ENCODE assay signal across 14 cellular contexts in genomic region chr14:54486685-54487084, GRCh38. TPM values are rescaled to one million over a fixed set of nuclear protein-coding genes. Genes with fewer than 3 reads are reported as not detected.
DNase-seq lines count a peak whose midpoint lies in the region; ATAC-seq, FAIRE-seq and TF ChIP-seq lines count a peak whose summit lies in the region.
"Had no signal": no experiment of that assay in that cellular context is flagged by ENCODE, and none has a peak within 500 bp of the region (broad histone marks: within the 10 kb centered on the region; RNA-seq: fewer than 3 reads in every experiment).

No MANE protein-coding gene starts in this region.

- no peaks in the 10 kb centered on the region for H3K27me3 Mint-ChIP-seq in activated B cell treated with CpG ODN at 0.5 μM for 24 hours

- TF ChIP-seq CTCF in activated B cell treated with CpG ODN at 0.5 μM for 24 hours (IDR thresholded peaks at IDR 0.05), result no peak
- no peak for TF ChIP-seq CTCF in keratinocyte (optimal IDR thresholded peaks at IDR 0.05 in 1 of 3, IDR thresholded peaks at IDR 0.05 in 1 of 3, conservative IDR thresholded peaks at IDR 0.05 in 1 of 3; ENCODE audit: extremely low read depth in 1 of 3, insufficient read depth in 2 of 3, low read length in 3 of 3)
- no peak for TF ChIP-seq CTCF in omental fat pad (IDR thresholded peaks at IDR 0.05)
- TF ChIP-seq CTCF in pancreas (IDR thresholded peaks at IDR 0.05), result no peak

- H3K4me1 ChIP-seq in BLaER1 (peaks cover 47% of the 10 kb centered on the region), GM23248 (ENCODE audit: insufficient read depth) (peaks cover 33% of the 10 kb centered on the region), keratinocyte (ENCODE audit: control insufficient read depth, extremely low read depth, insufficient read depth, low read length) (peaks cover 30% of the 10 kb centered on the region), pancreas (peaks cover 5 to 10% (median 10%) of the 10 kb centered on the region in 3 donors)

- no peak for ATAC-seq in activated B cell treated with CpG ODN at 0.5 μM for 24 hours (ENCODE audit: low read depth)
- no peak for ATAC-seq in omental fat pad (ENCODE audit: low FRiP score)
- ATAC-seq in pancreas, result no peak

- intact Hi-C loops in activated B cell treated with CpG ODN at 0.5 μM for 24 hours (cut with micrococcal nuclease) (loop anchor here (5.0 to 10.0 kb wide), 3 partner anchors 566 to 1932 kb away; partner anchors contain the start of genes GPR137C, MAPK1IP1L and TXNDC16), pancreas (cut with DNase I) (no loop called here)

- H3K79me2 ChIP-seq in GM23248 (ENCODE audit: insufficient read depth) (peaks cover 67% of the 10 kb centered on the region), keratinocyte (ENCODE audit: control insufficient read depth, insufficient read depth, low read length) (peaks cover 53% of the 10 kb centered on the region)

- FAIRE-seq in keratinocyte (lab: Jason Lieb, UNC) (no peak), pancreas (lab: Jason Lieb, UNC) (no peak)
- FAIRE-seq: D721Med, endometrium had no signal

- H3K27me3 ChIP-seq in BLaER1 (no peaks in the 10 kb centered on the region), GM23248 (replicated peaks; ENCODE audit: insufficient read depth) (no peaks in the 10 kb centered on the region), keratinocyte (ENCODE audit: control insufficient read depth, extremely low read depth, insufficient read depth, low read length) (no peaks in the 10 kb centered on the region), pancreas (no peaks in the 10 kb centered on the region)
- H3K27me3 ChIP-seq: thyroid gland had no signal

- peak overlapping the region; percentile 94 for H3K4me3 Mint-ChIP-seq in activated B cell treated with CpG ODN at 0.5 μM for 24 hours

- POLR2A ChIA-PET in activated B cell treated with CpG ODN at 0.5 μM for 24 hours (lab: Charles Lee), result interaction anchor here (0.7 kb wide), 1 partner anchor 51 kb away, joined by 3 read pairs; no protein-coding TSS in a partner anchor

- H3K9ac ChIP-seq in BLaER1, result no peak overlapping the region
- no peak overlapping the region for H3K9ac ChIP-seq in GM23248
- no peak overlapping the region for H3K9ac ChIP-seq in keratinocyte (ENCODE audit: control insufficient read depth, extremely low read depth, insufficient read depth, low read length)

- H4K20me1 ChIP-seq in BLaER1 (peaks cover 57% of the 10 kb centered on the region), GM23248 (ENCODE audit: insufficient read depth) (0 out of 2 replicates have a peak, but pooled peaks cover 4% of the 10 kb centered on the region), keratinocyte (ENCODE audit: control insufficient read depth, extremely low read depth, insufficient read depth, low read length) (no peaks in the 10 kb centered on the region)

- peaks cover 3% of the 10 kb centered on the region; the same call in 1 of the 2 replicates for H3K9me3 ChIP-seq in BLaER1
- H3K9me3 ChIP-seq in GM23248 (ENCODE audit: low read depth), result no peaks in the 10 kb centered on the region
- no peaks in the 10 kb centered on the region for H3K9me3 ChIP-seq in keratinocyte (ENCODE audit: control insufficient read depth, low read depth, low read length)
- no peaks in the 10 kb centered on the region for H3K9me3 ChIP-seq in pancreas
- H3K9me3 ChIP-seq: thyroid gland had no signal

- H3K27ac ChIP-seq in BLaER1 (no peak overlapping the region), GM23248 (no peak overlapping the region), keratinocyte (ENCODE audit: control insufficient read depth, insufficient read depth, low read length) (no peak overlapping the region), pancreas (no peak overlapping the region)
- H3K27ac ChIP-seq: thyroid gland had no signal

- no peaks in the 10 kb centered on the region for H3K9me3 Mint-ChIP-seq in activated B cell treated with CpG ODN at 0.5 μM for 24 hours

- peaks cover 21% of the 10 kb centered on the region for H3F3A ChIP-seq in GM23248 (ENCODE audit: insufficient read depth)

- H3K4me1 Mint-ChIP-seq in activated B cell treated with CpG ODN at 0.5 μM for 24 hours, result peaks cover 86% of the 10 kb centered on the region

- no peaks in the 10 kb centered on the region for H3K9me2 ChIP-seq in GM23248 (ENCODE audit: insufficient read depth)

- H3K4me2 ChIP-seq in BLaER1 (peak overlapping the region; percentile 86), GM23248 (ENCODE audit: unreplicated experiment) (peak overlapping the region; percentile 19), keratinocyte (ENCODE audit: control insufficient read depth, extremely low read depth, insufficient read depth, low read depth, low read length) (peak overlapping the region; percentile 23)

- no peaks in the 10 kb centered on the region for H3K9me1 ChIP-seq in keratinocyte (ENCODE audit: control insufficient read depth, extremely low read depth, insufficient read depth, low read length)

- H2AFZ ChIP-seq in GM23248 (no peak overlapping the region), keratinocyte (ENCODE audit: control insufficient read depth, low read length) (no peak overlapping the region)

- H3K4me3 ChIP-seq in BLaER1 (no peak overlapping the region), GM23248 (0 out of 2 replicates have a peak overlapping the region, but pooled peaks have one; percentile 6), keratinocyte (ENCODE audit: control insufficient read depth in 2 of 3, extremely low read depth in 1 of 3, insufficient read depth in 2 of 3, low read depth in 1 of 3, low read length in 3 of 3) (no peak overlapping the region), pancreas (no peak overlapping the region)
- H3K4me3 ChIP-seq: thyroid gland had no signal

- in situ Hi-C loops in GM23248 (cut with MboI), result no loop called here

- DNase-seq in GM23248 (no peak), activated B cell treated with CpG ODN at 0.5 μM for 24 hours (no peak), keratinocyte (ENCODE audit: low read depth, low spot score) (no peak), omental fat pad (ENCODE audit: low spot score) (no peak), MV-4-11 (lab: John Stamatoyannopoulos, UW) (no peak), dermis blood vessel endothelial cell (no peak), pancreas (no peak)
- DNase-seq: NCI-H526 treated with DMSO at 0.1 percent for 48 hours; nucleus accumbens; stimulated activated CD4-positive, alpha-beta T cell treated with anti-CD3 and anti-CD28 coated beads, Interleukin-4, amount 100 ng/mL, for 24 hours; thyroid gland had no signal

- 91 to 98% methylated on average over 1 of the region's 1 CpG for whole genome bisulfite sequencing in GM23248 (ENCODE audit: low coverage in 1 of 2, low lambda C conversion rate in 2 of 2, missing lambda C conversion rate in 2 of 2), 2 experiments
- 97 to 98% methylated on average over 1 of the region's 1 CpG for WGBS in pancreas, 2 donors

- CTCF ChIA-PET in activated B cell treated with CpG ODN at 0.5 μM for 24 hours (lab: Charles Lee), result no interaction called here

- peaks cover 29% of the 10 kb centered on the region for H3K36me3 ChIP-seq in BLaER1
- peaks cover 19% of the 10 kb centered on the region for H3K36me3 ChIP-seq in GM23248 (ENCODE audit: low read depth)
- H3K36me3 ChIP-seq in keratinocyte (ENCODE audit: control insufficient read depth in 2 of 2, extremely low read depth in 1 of 2, insufficient read depth in 2 of 2, low read length in 2 of 2), result peaks cover 0 to 2% of the 10 kb centered on the region in 2 experiments
- peaks cover 0 to 5% (median 0%) of the 10 kb centered on the region in 3 donors for H3K36me3 ChIP-seq in pancreas
- H3K36me3 ChIP-seq: thyroid gland had no signal

- dilution Hi-C loops in keratinocyte (cut with MboI; ENCODE audit: extremely low pct_ligation_motif_present, low sequenced_read_pairs), result no loop called here

- H3K27ac Mint-ChIP-seq in activated B cell treated with CpG ODN at 0.5 μM for 24 hours, result peak overlapping the region; percentile 79

- H3K36me3 Mint-ChIP-seq in activated B cell treated with CpG ODN at 0.5 μM for 24 hours (ENCODE audit: low read depth), result peaks cover 26% of the 10 kb centered on the region

RNA-seq across cellular contexts. Expression of gene GMFB, which starts 2.1 kb away (rescaled TPM):
- total RNA-seq in GM23248 (2014; rRNA removed; shearing (Covaris generic)), result 110 and 286 TPM in 2 replicates
- polyA plus RNA-seq in GM23248 (2016; fragmentation: Nextera tagmentation; extraction: Ambion mirVana) (74.9 and 76.8 TPM in 2 replicates), keratinocyte (21.6 to 50.5 TPM (median 27.3 TPM) in 3 replicates), pancreas (10 to 100 TPM in 1 of 2 donors, 1 to 10 TPM in 1; 5.4 to 13.5 TPM)
- total RNA-seq in activated B cell treated with CpG ODN at 0.5 μM for 24 hours (39.5 and 43.0 TPM in 2 replicates), omental fat pad (10 to 100 TPM; 44.0 to 92.7 (median 86.7) TPM), dermis blood vessel endothelial cell (113 and 114 TPM in 2 replicates), pancreas (10 to 100 TPM in 5 of 6 donors, 1 to 10 TPM in 1; 6.8 to 21.7 (median 14.5) TPM)
- 46.4 TPM for polyA plus RNA-seq in keratinocyte (2011; ENCODE audit: low read depth)
- 21.0 and 39.3 TPM in 2 replicates for polyA plus RNA-seq in keratinocyte (2011; cell fraction: cytosol; rRNA removed)
- polyA plus RNA-seq in keratinocyte (2011; cell fraction: nucleus; rRNA removed), result 15.4 and 23.2 TPM in 2 replicates
- 20.8 and 39.9 TPM in 2 replicates for polyA plus RNA-seq in keratinocyte (2012; ENCODE audit: low replicate concordance)
- 4.4 to 33.0 TPM (median 15.3 TPM) in 3 replicates for polyA minus RNA-seq in keratinocyte
- polyA minus RNA-seq in keratinocyte (2011; cell fraction: cytosol; rRNA and poly(A)+ RNA removed), result 12.1 TPM
- 9.2 and 18.3 TPM in 2 replicates for polyA minus RNA-seq in keratinocyte (2011; cell fraction: nucleus; rRNA and poly(A)+ RNA removed)

RNA-seq across cellular contexts. Expression of gene CGRRF1, which starts 23.0 kb away (rescaled TPM):
- 15.0 and 15.4 TPM in 2 replicates for total RNA-seq in GM23248 (2014; rRNA removed; shearing (Covaris generic))
- polyA plus RNA-seq in GM23248 (2016; fragmentation: Nextera tagmentation; extraction: Ambion mirVana) (26.6 and 27.1 TPM in 2 replicates), keratinocyte (10.9 to 19.5 TPM (median 17.0 TPM) in 3 replicates), pancreas (10 to 100 TPM; 12.9 to 17.6 TPM)
- total RNA-seq in activated B cell treated with CpG ODN at 0.5 μM for 24 hours (11.9 and 14.1 TPM in 2 replicates), omental fat pad (10 to 100 TPM; 18.0 to 21.8 (median 18.9) TPM), dermis blood vessel endothelial cell (13.2 and 20.8 TPM in 2 replicates), pancreas (10 to 100 TPM in 3 of 6 donors, 1 to 10 TPM in 3; 8.3 to 11.8 (median 9.9) TPM)
- polyA plus RNA-seq in keratinocyte (2011; ENCODE audit: low read depth), result 9.3 TPM
- 9.6 and 22.3 TPM in 2 replicates for polyA plus RNA-seq in keratinocyte (2011; cell fraction: cytosol; rRNA removed)
- 11.9 and 13.3 TPM in 2 replicates for polyA plus RNA-seq in keratinocyte (2011; cell fraction: nucleus; rRNA removed)
- polyA plus RNA-seq in keratinocyte (2012; ENCODE audit: low replicate concordance), result 14.1 and 14.7 TPM in 2 replicates
- 0.82 to 6.6 TPM (median 5.8 TPM) in 3 replicates for polyA minus RNA-seq in keratinocyte
- 5.9 TPM for polyA minus RNA-seq in keratinocyte (2011; cell fraction: cytosol; rRNA and poly(A)+ RNA removed)
- 3.8 and 4.1 TPM in 2 replicates for polyA minus RNA-seq in keratinocyte (2011; cell fraction: nucleus; rRNA and poly(A)+ RNA removed)

RNA-seq across cellular contexts. Expression of gene CNIH1, which starts 45.5 kb away (rescaled TPM):
- 208 and 315 TPM in 2 replicates for total RNA-seq in GM23248 (2014; rRNA removed; shearing (Covaris generic))
- polyA plus RNA-seq in GM23248 (2016; fragmentation: Nextera tagmentation; extraction: Ambion mirVana), result 259 and 275 TPM in 2 replicates
- total RNA-seq in activated B cell treated with CpG ODN at 0.5 μM for 24 hours, result 40.6 and 43.5 TPM in 2 replicates
- polyA plus RNA-seq in keratinocyte, result 220 to 322 TPM (median 314 TPM) in 3 replicates
- 232 TPM for polyA plus RNA-seq in keratinocyte (2011; ENCODE audit: low read depth)
- 185 and 284 TPM in 2 replicates for polyA plus RNA-seq in keratinocyte (2011; cell fraction: cytosol; rRNA removed)
- 124 and 150 TPM in 2 replicates for polyA plus RNA-seq in keratinocyte (2011; cell fraction: nucleus; rRNA removed)
- polyA plus RNA-seq in keratinocyte (2012; ENCODE audit: low replicate concordance), result 135 and 160 TPM in 2 replicates
- 161 to 241 TPM (median 212 TPM) in 3 replicates for polyA minus RNA-seq in keratinocyte
- polyA minus RNA-seq in keratinocyte (2011; cell fraction: cytosol; rRNA and poly(A)+ RNA removed), result 129 TPM
- polyA minus RNA-seq in keratinocyte (2011; cell fraction: nucleus; rRNA and poly(A)+ RNA removed), result 51.6 and 76.4 TPM in 2 replicates
- 100 to 1,000 TPM; 101 to 233 (median 212) TPM for total RNA-seq in omental fat pad
- total RNA-seq in dermis blood vessel endothelial cell, result 156 and 160 TPM in 2 replicates
- total RNA-seq in pancreas, result 10 to 100 TPM; 19.7 to 43.5 (median 34.7) TPM
- 10 to 100 TPM; 10.8 to 42.8 TPM for polyA plus RNA-seq in pancreas

Comparison
In these comparisons a context has a peak if more than half of its experiments do, and no peak if none do; other contexts are left out.
1. H3K4me2 ChIP-seq: peak in every context shown above with its lines; median percentile 86 in BLaER1; 23 in keratinocyte; 19 in GM23248.